ENCODE assay signal across 16 cellular contexts in the genomic region with DNA sequence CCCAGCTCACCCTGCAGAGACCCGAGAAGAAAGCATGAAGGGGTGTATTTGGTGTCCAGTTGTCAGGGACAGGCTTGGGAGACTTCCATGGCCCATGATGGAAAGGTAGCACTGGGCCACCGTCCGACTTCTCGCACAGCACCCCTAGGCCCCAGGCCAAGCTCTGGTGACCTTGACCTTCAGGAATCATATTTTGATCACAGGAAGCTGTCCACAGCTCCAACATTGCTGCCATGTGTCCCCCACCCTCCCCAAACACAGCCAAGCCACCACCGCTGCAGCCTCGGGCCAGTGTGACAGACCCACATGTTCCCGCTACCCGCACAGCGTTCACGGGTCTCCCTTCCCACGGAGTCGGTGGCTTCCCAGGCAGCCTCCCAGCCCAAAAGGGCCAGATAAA. TPM values are rescaled to one million over a fixed set of nuclear protein-coding genes. Genes with fewer than 3 reads are reported as not detected.
DNase-seq lines count a peak whose midpoint lies in the region; ATAC-seq and TF ChIP-seq lines count a peak whose summit lies in the region.
"Had no signal": no experiment of that assay in that cellular context is flagged by ENCODE, and none has a peak within 500 bp of the region (broad histone marks: within the 10 kb centered on the region; RNA-seq: fewer than 3 reads in every experiment).

No MANE protein-coding gene starts in this region.

- peak overlapping the region; percentile 47 for H2AK5ac ChIP-seq in neuronal stem cell (ENCODE audit: low read depth, low read length)

- no peak overlapping the region for H3K4me3 ChIP-seq in cardiac muscle cell
- H3K4me3 ChIP-seq in esophagus squamous epithelium = no peak overlapping the region
- H3K4me3 ChIP-seq in neuronal stem cell (ENCODE audit: low read length in 2 of 2) = no peak overlapping the region
- H3K4me3 ChIP-seq in aorta (ENCODE audit: low read length in 2 of 2) = no peak overlapping the region

- H3K4me2 ChIP-seq in neuronal stem cell (ENCODE audit: insufficient read depth, low read length, poor library complexity, severe bottlenecking) = no peak overlapping the region

- TF ChIP-seq POLR2A in esophagus squamous epithelium (IDR thresholded peaks at IDR 0.05) = no peak

- H3K23ac ChIP-seq in neuronal stem cell (ENCODE audit: low read depth, low read length, poor library complexity) = peak overlapping the region; percentile 32

- H3K9me3 ChIP-seq in cardiac muscle cell (ENCODE audit: low read depth) = no peaks in the 10 kb centered on the region
- H3K9me3 ChIP-seq in esophagus squamous epithelium = no peaks in the 10 kb centered on the region
- no peaks in the 10 kb centered on the region for H3K9me3 ChIP-seq in neuronal stem cell (replicated peaks in 1 of 2; ENCODE audit: control insufficient read depth in 2 of 2, insufficient read depth in 1 of 2, low read depth in 1 of 2, low read length in 2 of 2)
- H3K9me3 ChIP-seq in aorta (ENCODE audit: control insufficient read depth, low read length) = no peaks in the 10 kb centered on the region

- H3K14ac ChIP-seq in neuronal stem cell (ENCODE audit: low read length) = no peak overlapping the region

- H3K36me3 Mint-ChIP-seq in activated naive CD4-positive, alpha-beta T cell treated with anti-CD3 and anti-CD28 coated beads, Interleukin-2, amount 10 ng/mL, durations not matched to agents 7 days and 5 days = peaks cover 2% of the 10 kb centered on the region

- no peaks in the 10 kb centered on the region for H3K9me3 Mint-ChIP-seq in activated naive CD4-positive, alpha-beta T cell treated with anti-CD3 and anti-CD28 coated beads, Interleukin-2, amount 10 ng/mL, durations not matched to agents 7 days and 5 days
- H3K9me3 Mint-ChIP-seq: effector memory CD8-positive, alpha-beta T cell had no signal

- H3K27ac ChIP-seq in cardiac muscle cell (peak overlapping the region; percentile 45), esophagus squamous epithelium (peak overlapping the region; percentile 24 to 93 (median 81)), neuronal stem cell (replicated peaks; ENCODE audit: low read length) (no peak overlapping the region), aorta (ENCODE audit: low read depth in 1 of 2, low read length in 2 of 2) (peak overlapping the region; percentile 58 to 98)

- 80% methylated on average over 9 of the region's 12 CpGs; no CpG with 5 or more reads in 1 of the 2 donors for WGBS in esophagus squamous epithelium, 2 donors
- no CpG with 5 or more reads among the region's 12 CpGs for WGBS in neuronal stem cell (ENCODE audit: extremely low coverage in 2 of 2, insufficient read length in 2 of 2, insufficient replicate concordance in 1 of 2), 2 donors
- WGBS in aorta, 2 donors = 29 to 30% methylated on average over 12 of the region's 12 CpGs

- no peak overlapping the region for H3K9ac ChIP-seq in neuronal stem cell (ENCODE audit: low read depth, low read length, poor library complexity)

- H3K18ac ChIP-seq in neuronal stem cell (ENCODE audit: low read length) = no peak overlapping the region

- no peak overlapping the region for H3K4ac ChIP-seq in neuronal stem cell (ENCODE audit: low read length)

- H4K8ac ChIP-seq in neuronal stem cell (ENCODE audit: low read depth, low read length) = no peak overlapping the region

- no peak overlapping the region for H3K27ac Mint-ChIP-seq in activated naive CD4-positive, alpha-beta T cell treated with anti-CD3 and anti-CD28 coated beads, Interleukin-2, amount 10 ng/mL, durations not matched to agents 7 days and 5 days
- H3K27ac Mint-ChIP-seq: effector memory CD8-positive, alpha-beta T cell had no signal

- no peak overlapping the region for H2BK12ac ChIP-seq in neuronal stem cell (ENCODE audit: low read length)

- no peak overlapping the region for H4K91ac ChIP-seq in neuronal stem cell (ENCODE audit: low read depth, low read length, poor library complexity)

- TF ChIP-seq CTCF in cardiac muscle cell (IDR thresholded peaks at IDR 0.05; ENCODE audit: low read depth, low read length) (no peak), esophagus squamous epithelium (IDR thresholded peaks at IDR 0.05) (no peak)

- H3K79me1 ChIP-seq in neuronal stem cell (ENCODE audit: low read depth, low read length) = peaks cover 1% of the 10 kb centered on the region

- H3K4me3 Mint-ChIP-seq in activated naive CD4-positive, alpha-beta T cell treated with anti-CD3 and anti-CD28 coated beads, Interleukin-2, amount 10 ng/mL, durations not matched to agents 7 days and 5 days = no peak overlapping the region
- H3K4me3 Mint-ChIP-seq: effector memory CD8-positive, alpha-beta T cell had no signal

- H3K27me3 Mint-ChIP-seq in activated naive CD4-positive, alpha-beta T cell treated with anti-CD3 and anti-CD28 coated beads, Interleukin-2, amount 10 ng/mL, durations not matched to agents 7 days and 5 days = peaks cover 6% of the 10 kb centered on the region

- CTCF ChIA-PET in activated naive CD4-positive, alpha-beta T cell treated with anti-CD3 and anti-CD28 coated beads, Interleukin-2, amount 10 ng/mL, durations not matched to agents 7 days and 5 days (lab: Charles Lee) = interaction anchor here (2.8 kb wide), 1 partner anchor 11 kb away, joined by 15 read pairs; no protein-coding TSS in a partner anchor

- peak; percentile 0 for ATAC-seq in aorta (ENCODE audit: low FRiP score)
- ATAC-seq in GM21576 (IDR thresholded peaks at IDR 0.05; ENCODE audit: unreplicated experiment) = no peak
- ATAC-seq: effector memory CD8-positive, alpha-beta T cell had no signal

- H3K36me3 ChIP-seq in cardiac muscle cell = no peaks in the 10 kb centered on the region
- no peaks in the 10 kb centered on the region for H3K36me3 ChIP-seq in esophagus squamous epithelium
- no peaks in the 10 kb centered on the region for H3K36me3 ChIP-seq in neuronal stem cell (replicated peaks in 1 of 2; ENCODE audit: control insufficient read depth in 2 of 2, insufficient read depth in 2 of 2, low read length in 2 of 2)
- H3K36me3 ChIP-seq in aorta (ENCODE audit: control insufficient read depth in 1 of 2, insufficient read depth in 2 of 2, low read length in 1 of 2) = no peaks in the 10 kb centered on the region

- peak overlapping the region; percentile 37 for H2AFZ ChIP-seq in neuronal stem cell (ENCODE audit: low read length)

- H3K27me3 ChIP-seq in cardiac muscle cell (no peaks in the 10 kb centered on the region), esophagus squamous epithelium (peaks cover 0 to 18% (median 0%) of the 10 kb centered on the region in 4 donors), neuronal stem cell (ENCODE audit: control insufficient read depth in 3 of 3, insufficient read depth in 3 of 3, low read depth in 1 of 3, low read length in 3 of 3) (peaks cover 0 to 10% (median 0%) of the 10 kb centered on the region in 3 experiments), aorta (ENCODE audit: control insufficient read depth in 1 of 2, insufficient read depth in 2 of 2, low read length in 1 of 2) (no peaks in the 10 kb centered on the region)

- peaks cover 50% of the 10 kb centered on the region for H3K4me1 Mint-ChIP-seq in activated naive CD4-positive, alpha-beta T cell treated with anti-CD3 and anti-CD28 coated beads, Interleukin-2, amount 10 ng/mL, durations not matched to agents 7 days and 5 days

- DNase-seq in cardiac muscle cell (ENCODE audit: low read depth in 1 of 2, low spot score in 1 of 2) = no peak
- DNase-seq in cardiac septum (ENCODE audit: low spot score) = no peak
- no peak for DNase-seq in esophagus squamous epithelium (lab: John Stamatoyannopoulos, UW)
- no peak for DNase-seq in neuronal stem cell (ENCODE audit: low spot score)
- no peak for DNase-seq in aorta
- DNase-seq in activated naive CD4-positive, alpha-beta T cell treated with anti-CD3 and anti-CD28 coated beads, Interleukin-2, amount 10 ng/mL, durations not matched to agents 7 days and 5 days = no peak
- no peak for DNase-seq in SW480 (ENCODE audit: low spot score)
- DNase-seq: activated CD4-positive, CD25-positive, alpha-beta regulatory T cell treated with anti-CD3 and anti-CD28 coated beads, Interleukin-2, amount 50 U/mL, for 72 hours; activated naive CD4-positive, alpha-beta T cell treated with anti-CD3 and anti-CD28 coated beads, Interleukin-2, amount 50 U/mL, for 16 hours; effector memory CD8-positive, alpha-beta T cell; hippocampal formation; NCI-H446 treated with DMSO at 0.1 percent for 48 hours; SHP77 treated with DMSO at 0.1 percent for 48 hours; stimulated activated naive CD4-positive, alpha-beta T cell treated with Interleukin-2 at 50 U/mL for 16 hours had no signal

- H2BK5ac ChIP-seq in neuronal stem cell (ENCODE audit: low read length) = no peak overlapping the region

- no peak overlapping the region for H2BK15ac ChIP-seq in neuronal stem cell (ENCODE audit: low read length)

- intact Hi-C loops in cardiac septum (cut with DNase I) = no loop called here
- intact Hi-C loops in esophagus squamous epithelium (cut with DNase I) = no loop called here
- intact Hi-C loops in aorta (cut with DNase I) = no loop called here

- peaks cover 14% of the 10 kb centered on the region for H3K4me1 ChIP-seq in cardiac muscle cell (ENCODE audit: low read depth)
- H3K4me1 ChIP-seq in esophagus squamous epithelium = peaks cover 23 to 62% (median 31%) of the 10 kb centered on the region in 3 donors
- H3K4me1 ChIP-seq in neuronal stem cell (ENCODE audit: control insufficient read depth in 2 of 2, insufficient read depth in 1 of 2, low read depth in 1 of 2, low read length in 2 of 2) = peaks cover 12 to 19% of the 10 kb centered on the region in 2 donors
- H3K4me1 ChIP-seq in aorta (ENCODE audit: control insufficient read depth in 1 of 2, insufficient read depth in 2 of 2, low read length in 2 of 2) = no peaks in the 10 kb centered on the region

- no peak overlapping the region for H2BK120ac ChIP-seq in neuronal stem cell (ENCODE audit: low read depth, low read length)

RNA-seq across cellular contexts. Expression of gene PTGIR, which starts 0.8 kb away (rescaled TPM):
- 0.12 and 0.35 TPM in 2 replicates for total RNA-seq in cardiac muscle cell
- 0.82 TPM in 1 of 2 replicates, not detected in the other for polyA plus RNA-seq in cardiac muscle cell
- 8.6 TPM for total RNA-seq in cardiac septum
- total RNA-seq in esophagus squamous epithelium = 1 to 10 TPM in 2 of 4 donors, under 1 TPM in 1, not detected in 1; 0.57 to 3.0 (median 1.1) TPM
- 0.04 TPM for polyA plus RNA-seq in neuronal stem cell (2013, experiment 1 of 2)
- 0.07 TPM for polyA plus RNA-seq in neuronal stem cell (2013, experiment 2 of 2)
- total RNA-seq in aorta = 10 to 100 TPM; 70.4 to 70.8 TPM
- polyA plus RNA-seq in aorta = 100 to 1,000 TPM in 1 of 2 donors, 10 to 100 TPM in 1; 17.3 to 119 TPM

RNA-seq across cellular contexts. Expression of gene GNG8, which starts 10.3 kb away (rescaled TPM):
- total RNA-seq in cardiac muscle cell (not detected in 2 replicates), cardiac septum (not detected), esophagus squamous epithelium (not detected), aorta (1 to 10 TPM; 3.0 to 4.5 TPM)
- polyA plus RNA-seq in cardiac muscle cell (6.8 and 16.2 TPM in 2 replicates), aorta (not detected)
- 6.3 TPM for polyA plus RNA-seq in neuronal stem cell (2013, experiment 1 of 2)
- polyA plus RNA-seq in neuronal stem cell (2013, experiment 2 of 2) = 10.6 TPM
- total RNA-seq: myocyte had no signal

RNA-seq across cellular contexts. Expression of gene CALM3, which starts 24.6 kb away (rescaled TPM):
- total RNA-seq in cardiac muscle cell = 414 and 867 TPM in 2 replicates
- 412 and 576 TPM in 2 replicates for polyA plus RNA-seq in cardiac muscle cell
- total RNA-seq in cardiac septum = 271 TPM
- 100 to 1,000 TPM in 1 of 4 donors, 10 to 100 TPM in 3; 61.9 to 147 (median 84.6) TPM for total RNA-seq in esophagus squamous epithelium
- polyA plus RNA-seq in neuronal stem cell (2013, experiment 1 of 2) = 426 TPM
- polyA plus RNA-seq in neuronal stem cell (2013, experiment 2 of 2) = 419 TPM
- 100 to 1,000 TPM; 212 to 237 TPM for total RNA-seq in aorta
- polyA plus RNA-seq in aorta = 100 to 1,000 TPM; 197 to 240 TPM

RNA-seq across cellular contexts. Expression of gene DACT3, which starts 35.3 kb away (rescaled TPM):
- total RNA-seq in cardiac muscle cell (115 and 142 TPM in 2 replicates), cardiac septum (23.8 TPM), esophagus squamous epithelium (1 to 10 TPM in 2 of 4 donors, under 1 TPM in 2; 0.22 to 5.7 (median 1.8) TPM), aorta (100 to 1,000 TPM in 1 of 2 donors, 10 to 100 TPM in 1; 84.1 to 216 TPM)
- polyA plus RNA-seq in cardiac muscle cell (107 and 153 TPM in 2 replicates), aorta (10 to 100 TPM; 24.4 to 47.0 TPM)
- 6.5 TPM for polyA plus RNA-seq in neuronal stem cell (2013, experiment 1 of 2)
- polyA plus RNA-seq in neuronal stem cell (2013, experiment 2 of 2) = 6.5 TPM
